9 cellular contexts compared by ENCODE assay signal in the genomic region with DNA sequence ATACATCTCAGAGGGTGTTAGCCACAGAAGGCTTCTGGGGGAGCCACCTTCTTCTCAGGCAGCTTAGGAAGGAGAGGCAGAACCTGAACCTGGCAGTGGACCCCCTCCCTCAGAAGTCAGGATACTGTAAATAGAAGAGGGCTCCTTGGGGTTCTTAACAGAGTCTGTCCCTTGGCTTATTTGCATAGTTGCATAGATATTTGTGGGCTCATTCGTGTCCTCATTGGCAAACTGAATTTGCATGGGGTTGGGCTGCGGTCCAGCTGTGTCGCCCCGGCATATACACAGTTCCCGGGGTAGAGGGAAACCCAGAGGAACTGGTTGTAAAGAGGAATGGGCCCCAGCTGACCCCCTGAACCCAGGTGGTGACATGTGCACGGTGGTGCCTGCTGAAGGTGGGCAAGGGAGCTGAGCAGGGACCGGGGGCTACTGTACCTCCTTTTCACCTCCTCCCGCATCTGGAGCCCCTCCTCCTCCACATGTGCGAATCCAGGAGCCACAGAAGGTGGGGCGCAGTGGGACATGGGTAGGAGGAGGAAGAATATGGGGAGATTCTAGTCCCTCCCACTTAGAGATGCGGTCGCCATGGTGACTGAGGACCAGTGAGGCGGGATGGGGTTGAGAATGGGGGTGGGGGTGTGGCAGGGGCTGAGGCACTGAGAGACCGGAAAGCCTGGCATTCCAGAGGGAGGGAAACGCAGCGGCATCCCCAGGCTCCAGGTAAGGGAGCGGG. TPM values are rescaled to one million over a fixed set of nuclear protein-coding genes. Genes with fewer than 3 reads are reported as not detected.
A peak's percentile ranks its signal among the peaks of the same experiment; 100 is the strongest.
DNase-seq lines count a peak whose midpoint lies in the region; ATAC-seq, FAIRE-seq and TF ChIP-seq lines count a peak whose summit lies in the region.
"Had no signal": no experiment of that assay in that cellular context is flagged by ENCODE, and none has a peak within 500 bp of the region (broad histone marks: within the 10 kb centered on the region; RNA-seq: fewer than 3 reads in every experiment).

No MANE protein-coding gene starts in this region.

- no peak for TF ChIP-seq POLR2A in GM12891 (IDR thresholded peaks at IDR 0.05; ENCODE audit: low read depth, low read length)

- peak; percentile 36 for ATAC-seq in GM19463 (IDR thresholded peaks at IDR 0.05; ENCODE audit: unreplicated experiment)
- peak; percentile 50 for ATAC-seq in HG03342 (IDR thresholded peaks at IDR 0.05; ENCODE audit: unreplicated experiment)
- ATAC-seq in left lung, result no peak
- ATAC-seq in upper lobe of right lung, result no peak

- TF ChIP-seq CTCF in left lung (IDR thresholded peaks at IDR 0.05) (no peak), upper lobe of right lung (IDR thresholded peaks at IDR 0.05) (no peak)

- H3K36me3 ChIP-seq in left lung (no peaks in the 10 kb centered on the region), upper lobe of right lung (no peaks in the 10 kb centered on the region)
- H3K36me3 ChIP-seq: thyroid gland had no signal

- H3K4me1 ChIP-seq in left lung (peaks cover 10 to 84% of the 10 kb centered on the region in 2 donors), upper lobe of right lung (peaks cover 32% of the 10 kb centered on the region)

- H3K9me3 ChIP-seq in left lung (no peaks in the 10 kb centered on the region), upper lobe of right lung (no peaks in the 10 kb centered on the region)
- H3K9me3 ChIP-seq: thyroid gland had no signal

- FAIRE-seq in GM12891 (lab: Jason Lieb, UNC), result peak; percentile 93

- intact Hi-C loops in head of caudate nucleus (cut with DNase I) (loop anchor here (5.0 kb wide), 1 partner anchor 73 kb away; no protein-coding TSS in a partner anchor), left lung (cut with DNase I) (loop anchor here in 1 of 2 donors (5.0 kb wide), 1 partner anchor 73 kb away; no protein-coding TSS in a partner anchor), upper lobe of right lung (cut with DNase I) (loop anchor here (10.0 kb wide), 1 partner anchor 75 kb away; no protein-coding TSS in a partner anchor)

- H3K27me3 ChIP-seq in left lung (peaks cover 0 to 11% of the 10 kb centered on the region in 2 donors), upper lobe of right lung (no peaks in the 10 kb centered on the region)
- H3K27me3 ChIP-seq: thyroid gland had no signal

- peak overlapping the region in 1 of 2 donors; percentile 91 for H3K27ac ChIP-seq in left lung
- H3K27ac ChIP-seq in upper lobe of right lung, result no peak overlapping the region
- H3K27ac ChIP-seq: thyroid gland had no signal

- no peak for DNase-seq in GM12891 (ENCODE audit: insufficient read length, low spot score)
- peak in 38 of 42 donors; percentile 37 to 81 (median 61) for DNase-seq in head of caudate nucleus
- no peak for DNase-seq in left lung
- no peak for DNase-seq in upper lobe of right lung
- no peak for DNase-seq in stimulated activated CD4-positive, alpha-beta T cell treated with anti-CD3 and anti-CD28 coated beads, Interleukin-2, amount 100 ng/mL, for 24 hours
- no peak for DNase-seq in C1 segment of cervical spinal cord (lab: John Stamatoyannopoulos, UW)
- DNase-seq: thyroid gland had no signal

- no peak overlapping the region for H3K4me3 ChIP-seq in left lung
- no peak overlapping the region for H3K4me3 ChIP-seq in upper lobe of right lung
- H3K4me3 ChIP-seq: thyroid gland had no signal

TF ChIP-seq in GM12891, 5 proteins besides CTCF, POLR2A, EP300 and RAD21:
- TF ChIP-seq POU2F2 (IDR thresholded peaks at IDR 0.05; ENCODE audit: low read depth, low read length), result peak; percentile 99
- TF ChIP-seq SPI1 (IDR thresholded peaks at IDR 0.05; ENCODE audit: low read depth, low read length), result peak; percentile 37; the same call in 1 of the 2 replicates
- no peak for TF ChIP-seq TAF1 (IDR thresholded peaks at IDR 0.05; ENCODE audit: low read depth, low read length)
- TF ChIP-seq PAX5 (IDR thresholded peaks at IDR 0.05; ENCODE audit: insufficient read depth, low read length, severe bottlenecking), result no peak
- TF ChIP-seq POLR2AphosphoS5 (IDR thresholded peaks at IDR 0.05; ENCODE audit: low read depth, low read length), result no peak

RNA-seq across cellular contexts. Expression of gene SEMA4A, which starts 3.8 kb away (rescaled TPM):
- polyA plus RNA-seq in GM12891 (2012; ENCODE audit: low read depth, missing spikeins), result 26.3 TPM
- 10 to 100 TPM; 25.4 to 41.3 TPM for total RNA-seq in left lung
- total RNA-seq in upper lobe of right lung, result 30.7 TPM

RNA-seq across cellular contexts. Expression of gene LMNA, which starts 35.0 kb away (rescaled TPM):
- polyA plus RNA-seq in GM12891 (2012; ENCODE audit: low read depth, missing spikeins), result 70.7 TPM
- total RNA-seq in left lung (100 to 1,000 TPM; 425 to 437 TPM), upper lobe of right lung (235 TPM)

RNA-seq across cellular contexts. Expression of gene SLC25A44, which starts 44.4 kb away (rescaled TPM):
- 14.1 TPM for polyA plus RNA-seq in GM12891 (2012; ENCODE audit: low read depth, missing spikeins)
- total RNA-seq in left lung, result 10 to 100 TPM; 19.2 to 29.1 TPM
- total RNA-seq in upper lobe of right lung, result 24.9 TPM

Comparison
In these comparisons a context has a peak if more than half of its experiments do, and no peak if none do; other contexts are left out.
1. DNase-seq: peak in head of caudate nucleus (38 of 42); none in GM12891 (single experiment), left lung (0 of 2), upper lobe of right lung (single experiment), stimulated activated CD4-positive, alpha-beta T cell treated with anti-CD3 and anti-CD28 coated beads, Interleukin-2, amount 100 ng/mL, for 24 hours (0 of 2) and C1 segment of cervical spinal cord (0 of 14).
2. ATAC-seq: peak in GM19463 (single experiment) and HG03342 (single experiment); none in left lung (single experiment) and upper lobe of right lung (single experiment).